In genomic region chr22:17717708-17718107, GRCh38 we compare ENCODE assay signal across 1 cellular context.
A peak's percentile ranks its signal among the peaks of the same experiment; 100 is the strongest.
TF ChIP-seq lines count a peak whose summit lies in the region.

No MANE protein-coding gene starts in this region.

TF ChIP-seq in IMR-90, 13 proteins besides CTCF, POLR2A, EP300 and RAD21:
- peak; percentile 67; the same call in 1 of the 2 replicates for TF ChIP-seq NFE2L2 (IDR thresholded peaks at IDR 0.05; ENCODE audit: low read depth, low read length)
- no peak for TF ChIP-seq SMC3 (IDR thresholded peaks at IDR 0.05; ENCODE audit: low read depth, low read length)
- TF ChIP-seq ELK1 (IDR thresholded peaks at IDR 0.05; ENCODE audit: borderline replicate concordance, low read depth, low read length), result no peak
- peak; percentile 73 for TF ChIP-seq CEBPB (IDR thresholded peaks at IDR 0.05; ENCODE audit: low read depth, low read length)
- TF ChIP-seq RCOR1 (IDR thresholded peaks at IDR 0.05; ENCODE audit: insufficient replicate concordance, low read length), result no peak
- TF ChIP-seq RFX5 (IDR thresholded peaks at IDR 0.05; ENCODE audit: low read depth, low read length), result no peak
